In the genomic region with DNA sequence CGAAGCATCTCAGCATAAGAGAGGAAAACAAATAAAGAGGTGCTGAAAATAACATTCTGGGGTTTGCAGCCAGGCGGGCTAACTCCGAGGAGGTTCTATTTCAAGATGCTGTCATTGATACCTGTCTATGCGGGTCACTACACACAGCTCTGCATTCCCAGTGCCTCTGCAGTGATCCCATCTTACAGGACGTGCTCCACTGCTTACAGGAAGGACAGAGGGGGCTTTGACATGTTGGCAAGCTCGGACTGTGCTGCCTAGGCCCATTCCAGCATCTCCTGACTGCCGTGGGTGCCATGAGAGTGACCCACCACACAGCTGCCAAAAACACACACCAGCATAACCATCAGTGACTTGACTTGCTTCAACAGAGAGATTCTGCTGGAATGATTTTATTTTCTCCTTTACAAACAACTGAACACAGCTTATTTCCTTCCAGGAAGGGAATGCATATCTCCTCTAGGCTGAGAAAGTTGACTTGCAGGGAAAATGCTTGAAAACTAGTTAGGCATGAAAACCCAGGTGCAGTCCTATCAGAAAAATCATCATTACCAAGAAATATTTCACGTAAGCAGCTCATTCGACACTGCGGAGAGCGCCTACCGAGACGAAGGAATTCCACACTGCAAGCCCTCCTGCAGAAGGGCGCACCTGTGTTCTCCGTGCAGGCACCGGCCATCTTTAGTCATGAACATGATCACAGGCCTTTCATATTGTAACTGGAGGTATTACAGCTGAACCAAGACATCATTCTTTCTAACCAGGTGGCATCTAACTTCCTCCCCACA, we compare ENCODE assay signal across 18 cellular contexts.
A peak's percentile ranks its signal among the peaks of the same experiment; 100 is the strongest.
DNase-seq lines count a peak whose midpoint lies in the region; ATAC-seq and TF ChIP-seq lines count a peak whose summit lies in the region.
"Had no signal": no experiment of that assay in that cellular context is flagged by ENCODE, and none has a peak within 500 bp of the region (broad histone marks: within the 10 kb centered on the region; RNA-seq: fewer than 3 reads in every experiment).

No MANE protein-coding gene starts in this region.

- peaks cover 7 to 8% of the 10 kb centered on the region in 2 experiments for H3K36me3 ChIP-seq in trophoblast cell (ENCODE audit: control insufficient read depth in 1 of 2, insufficient read depth in 2 of 2, low read length in 2 of 2)
- H3K36me3 ChIP-seq: BE2C had no signal

- no peak overlapping the region for H3K4me2 ChIP-seq in trophoblast cell (ENCODE audit: low read length)

- H3K9ac ChIP-seq in trophoblast cell (ENCODE audit: low read length): no peak overlapping the region

- H3K79me2 ChIP-seq in trophoblast cell (ENCODE audit: control insufficient read depth, insufficient read depth, low read length, poor library complexity): peaks cover 2% of the 10 kb centered on the region

- ATAC-seq in GM18873 (IDR thresholded peaks at IDR 0.05; ENCODE audit: low FRiP score, unreplicated experiment) (no peak), HG03439 (IDR thresholded peaks at IDR 0.05; ENCODE audit: unreplicated experiment) (no peak)
- ATAC-seq: K562 had no signal

- no peak overlapping the region for H3K4ac ChIP-seq in trophoblast cell (ENCODE audit: low read depth, low read length)

- H2AK5ac ChIP-seq in trophoblast cell (ENCODE audit: low read length): no peak overlapping the region

- no peak overlapping the region for H2BK5ac ChIP-seq in trophoblast cell (ENCODE audit: low read depth, low read length, poor library complexity)

- H3K18ac ChIP-seq in trophoblast cell (ENCODE audit: low read length): no peak overlapping the region

- no peaks in the 10 kb centered on the region for H3K79me1 ChIP-seq in trophoblast cell (ENCODE audit: low read length)

- peak overlapping the region; percentile 61 for H3K27ac Mint-ChIP-seq in nephron progenitor cell
- peak overlapping the region; percentile 71 for H3K27ac Mint-ChIP-seq in type B pancreatic cell
- H3K27ac Mint-ChIP-seq: CD4-positive, CD25-positive, alpha-beta regulatory T cell; CD8-positive, alpha-beta memory T cell had no signal

- peaks cover 6% of the 10 kb centered on the region for H3K27me3 Mint-ChIP-seq in nephron progenitor cell (ENCODE audit: low read depth, poor library complexity)
- no peaks in the 10 kb centered on the region for H3K27me3 Mint-ChIP-seq in type B pancreatic cell

- H3K9me3 ChIP-seq in trophoblast cell (ENCODE audit: insufficient read depth, low read depth, low read length): peaks cover 2% of the 10 kb centered on the region
- H3K9me3 ChIP-seq: BE2C, Caco-2 had no signal

- no peak overlapping the region for H3K23ac ChIP-seq in trophoblast cell (ENCODE audit: low read length)

- H3K27ac ChIP-seq in trophoblast cell (ENCODE audit: low read depth, low read length): no peak overlapping the region

- H4K91ac ChIP-seq in trophoblast cell (ENCODE audit: low read depth, low read length): no peak overlapping the region

- TF ChIP-seq CTCF in nephron progenitor cell (IDR thresholded peaks at IDR 0.05): no peak
- TF ChIP-seq CTCF in type B pancreatic cell (conservative IDR thresholded peaks at IDR 0.05): no peak
- TF ChIP-seq CTCF in GM20000 (IDR thresholded peaks at IDR 0.05; ENCODE audit: extremely low read depth, missing control alignments): no peak

- H3K14ac ChIP-seq in trophoblast cell (ENCODE audit: low read length): no peak overlapping the region

- no CpG with 5 or more reads among the region's 16 CpGs for WGBS in trophoblast cell (ENCODE audit: extremely low coverage, insufficient coverage, insufficient read length)

- no peak overlapping the region for H4K12ac ChIP-seq in trophoblast cell (ENCODE audit: low read depth, low read length)

- H3K4me1 Mint-ChIP-seq in nephron progenitor cell: peaks cover 35% of the 10 kb centered on the region
- peaks cover 3% of the 10 kb centered on the region for H3K4me1 Mint-ChIP-seq in type B pancreatic cell (ENCODE audit: unreplicated experiment)
- H3K4me1 Mint-ChIP-seq: CD4-positive, CD25-positive, alpha-beta regulatory T cell; CD8-positive, alpha-beta memory T cell had no signal

- H2BK12ac ChIP-seq in trophoblast cell (ENCODE audit: low read length): no peak overlapping the region

- no peak overlapping the region for H4K8ac ChIP-seq in trophoblast cell (ENCODE audit: low read depth, low read length)

- H3K9me3 Mint-ChIP-seq in nephron progenitor cell: peaks cover 13% of the 10 kb centered on the region
- H3K9me3 Mint-ChIP-seq in type B pancreatic cell: peaks cover 6% of the 10 kb centered on the region

- H3K4me3 ChIP-seq in trophoblast cell (ENCODE audit: low read depth, low read length): no peak overlapping the region
- H3K4me3 ChIP-seq: K562 had no signal

- H2AFZ ChIP-seq in trophoblast cell (ENCODE audit: insufficient read depth, low read length, poor library complexity): no peak overlapping the region

- H3K4me1 ChIP-seq in trophoblast cell (ENCODE audit: control insufficient read depth in 1 of 2, insufficient read depth in 2 of 2, low read length in 2 of 2): peaks cover 0 to 11% of the 10 kb centered on the region in 2 experiments
- H3K4me1 ChIP-seq: BE2C, Caco-2 had no signal

- no peak overlapping the region for H2BK120ac ChIP-seq in trophoblast cell (ENCODE audit: insufficient read depth, low read length, poor library complexity)

- DNase-seq in kidney tubule cell (ENCODE audit: low spot score): peak; percentile 10
- no peak for DNase-seq in nephron progenitor cell
- peak; percentile 68 to 88 for DNase-seq in trophoblast cell
- DNase-seq in type B pancreatic cell (ENCODE audit: extremely low spot score, unreplicated experiment): no peak
- DNase-seq in activated T-cell treated with anti-CD3 and anti-CD28 coated beads, Interleukin-2, amount 50 U/mL, for 1 hour: no peak
- no peak for DNase-seq in GM20000 (ENCODE audit: low spot score)
- DNase-seq: ACHN; BE2C; C1 segment of cervical spinal cord; Caco-2; CD4-positive, CD25-positive, alpha-beta regulatory T cell; CD8-positive, alpha-beta memory T cell; GOT3; H7; IMR-90 had no signal

- H3K36me3 Mint-ChIP-seq in nephron progenitor cell (ENCODE audit: low read depth): peaks cover 30% of the 10 kb centered on the region
- H3K36me3 Mint-ChIP-seq in type B pancreatic cell: peaks cover 24% of the 10 kb centered on the region

- no peak overlapping the region for H3K4me3 Mint-ChIP-seq in nephron progenitor cell
- H3K4me3 Mint-ChIP-seq in type B pancreatic cell: peak overlapping the region; percentile 47
- H3K4me3 Mint-ChIP-seq: CD4-positive, CD25-positive, alpha-beta regulatory T cell; CD8-positive, alpha-beta memory T cell had no signal

- H3K27me3 ChIP-seq in trophoblast cell (ENCODE audit: insufficient read depth, low read length): no peaks in the 10 kb centered on the region
- H3K27me3 ChIP-seq: BE2C had no signal

Comparison
In these comparisons a context has a peak if more than half of its experiments do, and no peak if none do; other contexts are left out.
1. DNase-seq: peak in kidney tubule cell (single experiment) and trophoblast cell (2 of 2); none in nephron progenitor cell (single experiment), type B pancreatic cell (single experiment), activated T-cell treated with anti-CD3 and anti-CD28 coated beads, Interleukin-2, amount 50 U/mL, for 1 hour (single experiment) and GM20000 (single experiment).